Comparison of ENCODE assay signal across 1 cellular context in the genomic region with DNA sequence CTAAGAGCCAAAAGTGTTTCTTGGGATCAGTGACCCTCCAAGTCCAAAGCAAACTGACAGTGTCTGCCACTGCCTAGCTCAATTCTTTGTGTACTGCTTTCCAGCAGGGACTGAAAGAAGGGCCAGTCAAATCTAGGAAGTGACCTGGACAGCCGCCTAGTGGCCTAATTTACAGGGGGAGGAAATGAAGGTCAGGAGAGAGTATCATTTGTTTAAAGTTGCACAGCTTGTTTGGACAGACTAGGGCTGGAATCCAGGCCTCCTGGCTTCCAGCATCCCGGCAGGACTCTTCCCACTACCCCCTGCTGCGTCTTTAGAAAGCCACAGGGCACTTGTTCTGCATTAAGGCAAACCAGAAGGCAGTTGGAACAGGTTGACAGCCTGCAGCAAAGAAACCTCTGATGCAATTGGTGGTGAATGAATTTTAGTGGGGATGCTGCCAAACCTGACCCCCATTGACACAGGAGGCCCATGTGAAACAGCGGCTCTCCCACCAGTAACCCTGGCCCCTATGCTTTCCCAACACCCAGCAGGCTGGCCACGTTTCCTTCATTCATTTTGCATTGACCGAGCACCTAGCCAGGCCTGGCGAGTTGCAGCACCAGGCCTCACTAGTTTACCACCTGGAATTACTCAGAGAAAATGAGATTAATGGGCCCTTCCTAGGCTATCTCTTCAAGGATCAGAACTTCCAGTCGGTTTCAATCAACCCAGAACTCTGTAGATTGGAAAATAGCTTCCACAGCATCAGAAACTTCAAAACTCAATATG.
TF ChIP-seq lines count a peak whose summit lies in the region.

No MANE protein-coding gene starts in this region.

TF ChIP-seq in H1, 55 proteins besides CTCF, POLR2A, EP300 and RAD21 (continued from another document):
- TF ChIP-seq, protein P1, sequence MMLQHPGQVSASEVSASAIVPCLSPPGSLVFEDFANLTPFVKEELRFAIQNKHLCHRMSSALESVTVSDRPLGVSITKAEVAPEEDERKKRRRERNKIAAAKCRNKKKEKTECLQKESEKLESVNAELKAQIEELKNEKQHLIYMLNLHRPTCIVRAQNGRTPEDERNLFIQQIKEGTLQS (IDR thresholded peaks at IDR 0.05; ENCODE audit: insufficient read depth, low read depth, low read length): no peak
- TF ChIP-seq KDM4A (IDR thresholded peaks at IDR 0.05; ENCODE audit: low read depth, low read length, severe bottlenecking) (no peak), ZNF274 (IDR thresholded peaks at IDR 0.05; ENCODE audit: borderline replicate concordance, extremely low read depth, low read length) (no peak), CREB1 (IDR thresholded peaks at IDR 0.05) (no peak), RFX5 (IDR thresholded peaks at IDR 0.05; ENCODE audit: borderline replicate concordance, low read depth, low read length) (no peak), TAF1 (IDR thresholded peaks at IDR 0.05; ENCODE audit: low read depth, low read length) (no peak), CEBPB (IDR thresholded peaks at IDR 0.05; ENCODE audit: low read depth, low read length) (no peak), SAP30 (IDR thresholded peaks at IDR 0.05; ENCODE audit: insufficient read depth, insufficient replicate concordance, low read length) (no peak), RNF2 (IDR thresholded peaks at IDR 0.05; ENCODE audit: borderline replicate concordance, low read depth, low read length, missing control alignments, poor library complexity, severe bottlenecking) (no peak)
